ENCODE assay signal across 26 cellular contexts in genomic region chr17:31073411-31073810, GRCh38.
"Had no signal": no experiment of that assay in that cellular context is flagged by ENCODE, and none has a peak within 500 bp of the region (broad histone marks: within the 10 kb centered on the region; RNA-seq: fewer than 3 reads in every experiment).

No MANE protein-coding gene starts in this region.

- H3K4me3 Mint-ChIP-seq: activated B cell treated with CpG ODN at 0.5 μM for 24 hours; activated CD8-positive, alpha-beta T cell treated with anti-CD3 and anti-CD28 coated beads for 36 hours; activated naive CD4-positive, alpha-beta T cell treated with anti-CD3 and anti-CD28 coated beads, Interleukin-2, amount 50 U/mL, for 24 hours; naive B cell; nephron progenitor cell; stimulated activated effector memory CD8-positive, alpha-beta T cell treated with anti-CD3 and anti-CD28 coated beads, Interleukin-12 subunit alpha, Interleukin-12 subunit beta, amount 100 ng/mL, for 72 hours; stimulated activated naive CD8-positive, alpha-beta T cell treated with anti-CD3 and anti-CD28 coated beads, Interleukin-15, amount 100 ng/mL, for 72 hours; T-helper 2 cell treated with Interferon-gamma antibody and Interleukin-4, amounts not matched to agents 5 μg/mL and 100 μg/mL, for 36 hours had no signal

- H3K27me3 ChIP-seq: breast epithelium, esophagus muscularis mucosa, heart right ventricle, ovary, right lobe of liver had no signal

- H3K36me3 ChIP-seq: breast epithelium, esophagus muscularis mucosa, heart right ventricle, left ventricle myocardium inferior, ovary, right lobe of liver had no signal

- H3K27me3 Mint-ChIP-seq: activated B cell treated with CpG ODN at 0.5 μM for 24 hours; activated CD8-positive, alpha-beta T cell treated with anti-CD3 and anti-CD28 coated beads for 36 hours; activated naive CD4-positive, alpha-beta T cell treated with anti-CD3 and anti-CD28 coated beads, Interleukin-2, amount 50 U/mL, for 24 hours; naive B cell; stimulated activated naive CD8-positive, alpha-beta T cell treated with anti-CD3 and anti-CD28 coated beads, Interleukin-15, amount 100 ng/mL, for 72 hours had no signal

- ATAC-seq: activated CD8-positive, alpha-beta T cell treated with anti-CD3 and anti-CD28 coated beads for 36 hours; heart right ventricle; right lobe of liver; stimulated activated effector memory CD8-positive, alpha-beta T cell treated with anti-CD3 and anti-CD28 coated beads, Interleukin-12 subunit alpha, Interleukin-12 subunit beta, amount 100 ng/mL, for 72 hours; stimulated activated naive CD8-positive, alpha-beta T cell treated with anti-CD3 and anti-CD28 coated beads, Interleukin-15, amount 100 ng/mL, for 72 hours had no signal

- H3K36me3 Mint-ChIP-seq: activated naive CD4-positive, alpha-beta T cell treated with anti-CD3 and anti-CD28 coated beads, Interleukin-2, amount 50 U/mL, for 24 hours; naive B cell; stimulated activated effector memory CD8-positive, alpha-beta T cell treated with anti-CD3 and anti-CD28 coated beads, Interleukin-12 subunit alpha, Interleukin-12 subunit beta, amount 100 ng/mL, for 72 hours had no signal

- DNase-seq: activated B cell treated with CpG ODN at 0.5 μM for 24 hours; activated CD4-positive, alpha-beta T cell treated with anti-CD3 and anti-CD28 coated beads, Interleukin-2, amount 50 U/mL, for 1 hour; activated CD8-positive, alpha-beta T cell treated with anti-CD3 and anti-CD28 coated beads for 36 hours; activated T-cell treated with anti-CD3 and anti-CD28 coated beads, Interleukin-2, amount 50 U/mL, for 48 hours; central memory CD4-positive, alpha-beta T cell; dermis blood vessel endothelial cell; effector CD4-positive, alpha-beta T cell; foreskin melanocyte; heart right ventricle; left ventricle myocardium inferior; naive B cell; nephron progenitor cell; ovary; right lobe of liver; stimulated activated CD4-positive, alpha-beta T cell treated with anti-CD3 and anti-CD28 coated beads, Interleukin-12 subunit alpha, Interleukin-12 subunit beta, amount 100 ng/mL, for 4 hours; stimulated activated CD4-positive, alpha-beta T cell treated with anti-CD3 and anti-CD28 coated beads, Interleukin-4, amount 100 ng/mL, for 24 hours; stimulated activated naive CD8-positive, alpha-beta T cell treated with anti-CD3 and anti-CD28 coated beads, Interleukin-15, amount 100 ng/mL, for 72 hours; substantia nigra had no signal

- H3K4me1 Mint-ChIP-seq: activated B cell treated with CpG ODN at 0.5 μM for 24 hours; activated naive CD4-positive, alpha-beta T cell treated with anti-CD3 and anti-CD28 coated beads, Interleukin-2, amount 50 U/mL, for 24 hours; stimulated activated effector memory CD8-positive, alpha-beta T cell treated with anti-CD3 and anti-CD28 coated beads, Interleukin-12 subunit alpha, Interleukin-12 subunit beta, amount 100 ng/mL, for 72 hours had no signal

- H3K4me1 ChIP-seq: breast epithelium, right lobe of liver had no signal

- H3K4me3 ChIP-seq: breast epithelium, esophagus muscularis mucosa, heart right ventricle, left ventricle myocardium inferior, lung, ovary, right lobe of liver had no signal

- H3K27ac Mint-ChIP-seq: activated B cell treated with CpG ODN at 0.5 μM for 24 hours; activated CD8-positive, alpha-beta T cell treated with anti-CD3 and anti-CD28 coated beads for 36 hours; activated naive CD4-positive, alpha-beta T cell treated with anti-CD3 and anti-CD28 coated beads, Interleukin-2, amount 50 U/mL, for 24 hours; activated T-helper 2 cell treated with anti-CD3 and anti-CD28 coated beads, Interferon-gamma antibody, Interleukin-2, Interleukin-4, amounts not matched to agents 10 μg/mL and 5 μg/mL and 100 μg/mL, durations not matched to agents 14 hours and 24 hours and 36 hours; naive B cell; nephron progenitor cell; progenitor cell of endocrine pancreas; stimulated activated effector memory CD8-positive, alpha-beta T cell treated with anti-CD3 and anti-CD28 coated beads, Interleukin-12 subunit alpha, Interleukin-12 subunit beta, amount 100 ng/mL, for 72 hours; stimulated activated naive CD8-positive, alpha-beta T cell treated with anti-CD3 and anti-CD28 coated beads, Interleukin-15, amount 100 ng/mL, for 72 hours; T-helper 2 cell treated with Interferon-gamma antibody and Interleukin-4, amounts not matched to agents 5 μg/mL and 100 μg/mL, for 36 hours had no signal

- H3K27ac ChIP-seq: breast epithelium, esophagus muscularis mucosa, heart right ventricle, left ventricle myocardium inferior, ovary, right lobe of liver had no signal

- H3K9me3 ChIP-seq: breast epithelium, esophagus muscularis mucosa, heart right ventricle, left ventricle myocardium inferior, ovary, right lobe of liver had no signal

- H3K9me3 Mint-ChIP-seq: activated B cell treated with CpG ODN at 0.5 μM for 24 hours; activated CD8-positive, alpha-beta T cell treated with anti-CD3 and anti-CD28 coated beads for 36 hours; activated naive CD4-positive, alpha-beta T cell treated with anti-CD3 and anti-CD28 coated beads, Interleukin-2, amount 50 U/mL, for 24 hours; activated T-helper 2 cell treated with anti-CD3 and anti-CD28 coated beads, Interferon-gamma antibody, Interleukin-2, Interleukin-4, amounts not matched to agents 10 μg/mL and 5 μg/mL and 100 μg/mL, durations not matched to agents 14 hours and 24 hours and 36 hours; naive B cell; nephron progenitor cell; stimulated activated effector memory CD8-positive, alpha-beta T cell treated with anti-CD3 and anti-CD28 coated beads, Interleukin-12 subunit alpha, Interleukin-12 subunit beta, amount 100 ng/mL, for 72 hours; stimulated activated naive CD8-positive, alpha-beta T cell treated with anti-CD3 and anti-CD28 coated beads, Interleukin-15, amount 100 ng/mL, for 72 hours; T-helper 2 cell treated with Interferon-gamma antibody and Interleukin-4, amounts not matched to agents 5 μg/mL and 100 μg/mL, for 36 hours had no signal
